ENCODE assay signal across 1 cellular context in the genomic region with DNA sequence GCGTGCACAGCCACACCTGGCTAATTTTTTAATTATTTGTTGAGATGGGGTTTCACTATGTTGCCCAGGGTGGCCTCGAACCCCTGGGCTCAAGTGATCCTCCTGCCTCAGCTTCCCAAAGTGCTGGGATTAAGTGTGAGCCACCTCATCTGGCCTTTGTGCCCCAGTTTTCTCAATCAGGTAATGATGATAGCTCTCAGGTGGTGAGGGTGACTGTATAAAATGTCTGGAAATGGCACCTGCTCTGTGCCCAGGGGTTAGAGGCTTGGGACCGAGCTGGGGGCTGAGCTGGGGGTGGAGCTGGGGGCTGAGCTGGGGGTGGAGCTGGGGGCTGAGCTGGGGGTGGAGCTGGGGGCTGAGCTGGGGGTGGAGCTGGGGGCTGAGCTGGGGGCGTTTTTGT. TPM values are rescaled to one million over a fixed set of nuclear protein-coding genes. Genes with fewer than 3 reads are reported as not detected.
"Had no signal": no experiment of that assay in that cellular context is flagged by ENCODE, and none has a peak within 500 bp of the region (broad histone marks: within the 10 kb centered on the region; RNA-seq: fewer than 3 reads in every experiment).

No MANE protein-coding gene starts in this region.

RNA-seq across cellular contexts. Expression of a gene that starts 32.5 kb away (rescaled TPM):
- total RNA-seq: SJCRH30 had no signal
